34 cellular contexts compared by ENCODE assay signal in genomic region chr12:100239589-100239988, GRCh38.
"Had no signal": no experiment of that assay in that cellular context is flagged by ENCODE, and none has a peak within 500 bp of the region (broad histone marks: within the 10 kb centered on the region; RNA-seq: fewer than 3 reads in every experiment).

No MANE protein-coding gene starts in this region.

- DNase-seq: Karpas-422, Kasumi-1, MG63, MM.1S, MV-4-11, NCI-H1048, NCI-H1092, NCI-H1092 treated with DMSO at 0.1 percent for 48 hours, NCI-H1105, NCI-H1105 treated with DMSO at 0.1 percent for 48 hours, NCI-H1417 treated with DMSO at 0.1 percent for 48 hours, NCI-H1436, NCI-H1436 treated with DMSO at 0.1 percent for 48 hours, NCI-H146, NCI-H1694, NCI-H1694 treated with DMSO at 0.1 percent for 48 hours, NCI-H187, NCI-H187 treated with DMSO at 0.1 percent for 48 hours, NCI-H1930, NCI-H2029, NCI-H2029 treated with DMSO at 0.1 percent for 48 hours, NCI-H2081, NCI-H2081 treated with DMSO at 0.1 percent for 48 hours, NCI-H2107, NCI-H2171, NCI-H2171 treated with DMSO at 0.1 percent for 48 hours, NCI-H2227 treated with DMSO at 0.1 percent for 48 hours, NCI-H226, NCI-H345, NCI-H446, NCI-H446 treated with DMSO at 0.1 percent for 48 hours, NCI-H510A, NCI-H510A treated with DMSO at 0.1 percent for 48 hours, NCI-H524 had no signal

- H3K36me3 ChIP-seq: MG63 had no signal

- H3K4me3 ChIP-seq: MG63 had no signal

- H3K9me3 ChIP-seq: MG63 had no signal

- H3K27me3 ChIP-seq: MG63 had no signal
